Comparison of ENCODE assay signal across 8 cellular contexts in genomic region chr6:11538799-11539468, GRCh38. TPM values are rescaled to one million over a fixed set of nuclear protein-coding genes. Genes with fewer than 3 reads are reported as not detected.
DNase-seq lines count a peak whose midpoint lies in the region; ATAC-seq, FAIRE-seq and TF ChIP-seq lines count a peak whose summit lies in the region.

No MANE protein-coding gene starts in this region.

- DNase-seq in GF-D8 (lab: John Stamatoyannopoulos, UW) (peak; percentile 54), NCI-H526 treated with DMSO at 0.1 percent for 48 hours (lab: John Stamatoyannopoulos, UW) (peak; percentile 56), coronary artery (ENCODE audit: low spot score) (no peak), osteocyte (ENCODE audit: extremely low spot score, unreplicated experiment) (no peak), HTR-8/SVneo (ENCODE audit: insufficient read length, low spot score) (no peak), NCI-H1048 (lab: John Stamatoyannopoulos, UW) (no peak)

- H3K4me1 Mint-ChIP-seq in osteocyte (ENCODE audit: unreplicated experiment), result peaks cover 8% of the 10 kb centered on the region

- peak overlapping the region in 1 of 2 donors; percentile 46 for H3K27ac ChIP-seq in coronary artery

- no peak for FAIRE-seq in HTR-8/SVneo (lab: Jason Lieb, UNC)

- H3K9me3 Mint-ChIP-seq in osteocyte (ENCODE audit: unreplicated experiment), result no peaks in the 10 kb centered on the region

- ATAC-seq in HG03045 (IDR thresholded peaks at IDR 0.05; ENCODE audit: unreplicated experiment) (no peak), GM21576 (IDR thresholded peaks at IDR 0.05; ENCODE audit: unreplicated experiment) (no peak)

- peak overlapping the region; percentile 94 for H3K4me3 ChIP-seq in coronary artery

- TF ChIP-seq CTCF in coronary artery (IDR thresholded peaks at IDR 0.05) (no peak), osteocyte (IDR thresholded peaks at IDR 0.05) (no peak)

- no peaks in the 10 kb centered on the region for H3K36me3 Mint-ChIP-seq in osteocyte (ENCODE audit: unreplicated experiment)

- H3K27ac Mint-ChIP-seq in osteocyte (ENCODE audit: unreplicated experiment), result no peak overlapping the region

- peak overlapping the region; percentile 76 for H3K4me3 Mint-ChIP-seq in osteocyte (ENCODE audit: unreplicated experiment)

- H3K27me3 Mint-ChIP-seq in osteocyte (ENCODE audit: unreplicated experiment), result peaks cover 19% of the 10 kb centered on the region

RNA-seq across cellular contexts. Expression of gene TMEM170B, which starts 1.4 kb away (rescaled TPM):
- total RNA-seq in osteocyte, result 3.5 and 3.7 TPM in 2 replicates

Comparison
In these comparisons a context has a peak if more than half of its experiments do, and no peak if none do; other contexts are left out.
1. DNase-seq: peak in GF-D8 (single experiment) and NCI-H526 treated with DMSO at 0.1 percent for 48 hours (single experiment); none in coronary artery (single experiment), osteocyte (single experiment), HTR-8/SVneo (single experiment) and NCI-H1048 (single experiment).